In the genomic region with DNA sequence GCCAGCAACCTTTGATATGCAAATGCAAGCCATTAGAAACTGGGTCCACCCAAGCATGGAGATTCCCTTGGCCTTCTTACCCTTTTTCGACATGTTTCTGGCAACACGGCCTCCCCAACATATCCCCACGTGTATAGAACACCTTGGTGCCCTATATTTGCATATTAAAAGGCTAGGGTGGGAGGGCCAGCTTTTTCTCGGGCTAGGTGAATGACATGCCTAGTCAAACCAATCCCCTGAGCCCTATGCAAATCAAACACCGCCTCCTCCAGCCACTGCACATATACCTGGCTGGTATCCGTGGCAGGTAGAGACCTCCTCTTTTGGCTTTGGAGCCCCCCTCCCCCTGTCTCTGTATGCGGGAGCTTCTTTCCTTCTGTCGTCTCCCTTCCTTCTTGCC, we compare ENCODE assay signal across 2 cellular contexts.
A peak's percentile ranks its signal among the peaks of the same experiment; 100 is the strongest.
TF ChIP-seq lines count a peak whose summit lies in the region.

No MANE protein-coding gene starts in this region.

TF ChIP-seq in GM12891, 5 proteins besides CTCF, POLR2A, EP300 and RAD21 (continued from another document):
- peak; percentile 22; the same call in 1 of the 2 replicates for TF ChIP-seq POU2F2 (IDR thresholded peaks at IDR 0.05; ENCODE audit: low read depth, low read length)
- TF ChIP-seq SPI1 (IDR thresholded peaks at IDR 0.05; ENCODE audit: low read depth, low read length) = no peak

TF ChIP-seq in GM12878, 131 proteins besides CTCF, POLR2A, EP300 and RAD21:
- TF ChIP-seq, protein P1, sequence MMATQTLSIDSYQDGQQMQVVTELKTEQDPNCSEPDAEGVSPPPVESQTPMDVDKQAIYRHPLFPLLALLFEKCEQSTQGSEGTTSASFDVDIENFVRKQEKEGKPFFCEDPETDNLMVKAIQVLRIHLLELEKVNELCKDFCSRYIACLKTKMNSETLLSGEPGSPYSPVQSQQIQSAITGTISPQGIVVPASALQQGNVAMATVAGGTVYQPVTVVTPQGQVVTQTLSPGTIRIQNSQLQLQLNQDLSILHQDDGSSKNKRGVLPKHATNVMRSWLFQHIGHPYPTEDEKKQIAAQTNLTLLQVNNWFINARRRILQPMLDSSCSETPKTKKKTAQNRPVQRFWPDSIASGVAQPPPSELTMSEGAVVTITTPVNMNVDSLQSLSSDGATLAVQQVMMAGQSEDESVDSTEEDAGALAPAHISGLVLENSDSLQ (IDR thresholded peaks at IDR 0.05) = peak; percentile 68
- no peak for TF ChIP-seq SIN3A (IDR thresholded peaks at IDR 0.05; ENCODE audit: low read depth, low read length)
- no peak for TF ChIP-seq PAX5 (IDR thresholded peaks at IDR 0.05; ENCODE audit: borderline replicate concordance, low read depth, low read length)
- 0 out of 3 replicates have a peak, but pooled peaks have one; percentile 16 for TF ChIP-seq POU2F2 (IDR thresholded peaks at IDR 0.05; ENCODE audit: borderline replicate concordance, low read depth, low read length)
- TF ChIP-seq BCL11A (IDR thresholded peaks at IDR 0.05; ENCODE audit: low read depth, low read length) = no peak
- TF ChIP-seq, protein P2, sequence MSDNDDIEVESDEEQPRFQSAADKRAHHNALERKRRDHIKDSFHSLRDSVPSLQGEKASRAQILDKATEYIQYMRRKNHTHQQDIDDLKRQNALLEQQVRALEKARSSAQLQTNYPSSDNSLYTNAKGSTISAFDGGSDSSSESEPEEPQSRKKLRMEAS (IDR thresholded peaks at IDR 0.05; ENCODE audit: low read depth, low read length) = no peak
- TF ChIP-seq RB1 (IDR thresholded peaks at IDR 0.05; ENCODE audit: borderline replicate concordance) = no peak
- no peak for TF ChIP-seq TCF12 (IDR thresholded peaks at IDR 0.05; ENCODE audit: low read depth, low read length)
- TF ChIP-seq, protein P3, sequence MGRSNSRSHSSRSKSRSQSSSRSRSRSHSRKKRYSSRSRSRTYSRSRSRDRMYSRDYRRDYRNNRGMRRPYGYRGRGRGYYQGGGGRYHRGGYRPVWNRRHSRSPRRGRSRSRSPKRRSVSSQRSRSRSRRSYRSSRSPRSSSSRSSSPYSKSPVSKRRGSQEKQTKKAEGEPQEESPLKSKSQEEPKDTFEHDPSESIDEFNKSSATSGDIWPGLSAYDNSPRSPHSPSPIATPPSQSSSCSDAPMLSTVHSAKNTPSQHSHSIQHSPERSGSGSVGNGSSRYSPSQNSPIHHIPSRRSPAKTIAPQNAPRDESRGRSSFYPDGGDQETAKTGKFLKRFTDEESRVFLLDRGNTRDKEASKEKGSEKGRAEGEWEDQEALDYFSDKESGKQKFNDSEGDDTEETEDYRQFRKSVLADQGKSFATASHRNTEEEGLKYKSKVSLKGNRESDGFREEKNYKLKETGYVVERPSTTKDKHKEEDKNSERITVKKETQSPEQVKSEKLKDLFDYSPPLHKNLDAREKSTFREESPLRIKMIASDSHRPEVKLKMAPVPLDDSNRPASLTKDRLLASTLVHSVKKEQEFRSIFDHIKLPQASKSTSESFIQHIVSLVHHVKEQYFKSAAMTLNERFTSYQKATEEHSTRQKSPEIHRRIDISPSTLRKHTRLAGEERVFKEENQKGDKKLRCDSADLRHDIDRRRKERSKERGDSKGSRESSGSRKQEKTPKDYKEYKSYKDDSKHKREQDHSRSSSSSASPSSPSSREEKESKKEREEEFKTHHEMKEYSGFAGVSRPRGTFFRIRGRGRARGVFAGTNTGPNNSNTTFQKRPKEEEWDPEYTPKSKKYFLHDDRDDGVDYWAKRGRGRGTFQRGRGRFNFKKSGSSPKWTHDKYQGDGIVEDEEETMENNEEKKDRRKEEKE (IDR thresholded peaks at IDR 0.05) = no peak
- TF ChIP-seq GATAD2B (conservative IDR thresholded peaks at IDR 0.05; ENCODE audit: low read depth) = no peak
- TF ChIP-seq MEF2B (IDR thresholded peaks at IDR 0.05; ENCODE audit: partially characterized antibody, poor library complexity, severe bottlenecking) = no peak
- no peak for TF ChIP-seq MTA3 (IDR thresholded peaks at IDR 0.05; ENCODE audit: borderline replicate concordance, low read length)
- TF ChIP-seq SPI1 (IDR thresholded peaks at IDR 0.05; ENCODE audit: borderline replicate concordance, insufficient read depth, low read depth, low read length) = no peak
- TF ChIP-seq BACH1 (IDR thresholded peaks at IDR 0.05; ENCODE audit: borderline replicate concordance) = no peak
- no peak for TF ChIP-seq HDAC6 (IDR thresholded peaks at IDR 0.05; ENCODE audit: unreplicated experiment)
